Comparison of ENCODE assay signal across 18 cellular contexts in the genomic region with DNA sequence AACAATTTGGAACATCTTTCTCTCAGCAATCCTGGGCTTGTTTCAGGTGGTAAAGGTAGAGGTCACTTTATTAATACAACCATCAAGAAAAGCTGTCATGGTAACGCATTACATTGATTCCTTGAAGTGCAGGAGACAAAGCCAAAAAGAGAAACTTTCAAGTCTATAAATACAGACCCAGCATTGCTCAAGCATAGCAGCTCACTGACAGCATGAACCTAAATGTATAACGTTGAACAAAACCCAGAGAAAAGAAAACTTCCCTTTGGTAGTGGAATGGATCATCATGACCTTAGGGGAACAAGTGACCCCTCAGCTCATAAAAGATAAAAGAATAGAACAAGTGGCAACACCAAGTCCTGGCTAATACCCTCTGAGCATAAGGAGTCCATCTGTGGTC.
DNase-seq lines count a peak whose midpoint lies in the region; ATAC-seq, FAIRE-seq and TF ChIP-seq lines count a peak whose summit lies in the region.
"Had no signal": no experiment of that assay in that cellular context is flagged by ENCODE, and none has a peak within 500 bp of the region (broad histone marks: within the 10 kb centered on the region; RNA-seq: fewer than 3 reads in every experiment).

No MANE protein-coding gene starts in this region.

- H3K9me3 ChIP-seq in GM12878 (replicated peaks; ENCODE audit: control insufficient read depth, insufficient read depth, low read length) (no peaks in the 10 kb centered on the region), HepG2 (ENCODE audit: low read length) (no peaks in the 10 kb centered on the region)

- in situ Hi-C loops in GM12878 (cut with MboI): loop anchor here (25.0 kb wide), 1 partner anchor 1064 kb away; no protein-coding TSS in a partner anchor
- in situ Hi-C loops in HepG2 (cut with HindIII; ENCODE audit: extremely low pct_ligation_motif_present, low pct_unique_long_range_greater_than_20kb): no loop called here

- H3K27ac ChIP-seq in GM12878 (ENCODE audit: control insufficient read depth, insufficient read depth): no peak overlapping the region
- H3K27ac ChIP-seq in HepG2 (ENCODE audit: extremely low read length, insufficient read depth, low read length): no peak overlapping the region

- H3K36me3 ChIP-seq in GM12878 (ENCODE audit: control insufficient read depth in 2 of 2, insufficient read depth in 2 of 2, low read length in 1 of 2) (no peaks in the 10 kb centered on the region), HepG2 (replicated peaks in 1 of 2; ENCODE audit: control insufficient read depth in 1 of 2, insufficient read depth in 2 of 2, low read length in 2 of 2) (no peaks in the 10 kb centered on the region)

- H3K4me2 ChIP-seq in GM12878 (ENCODE audit: control insufficient read depth, insufficient read depth) (no peak overlapping the region), HepG2 (ENCODE audit: low read depth, low read length) (no peak overlapping the region)

- intact Hi-C loops in GM12878 (cut with micrococcal nuclease; ENCODE audit: unreplicated experiment) (no loop called here), HepG2 (cut with micrococcal nuclease; ENCODE audit: unreplicated experiment) (no loop called here)

- CTCF ChIA-PET in GM12878 (lab: Yijun Ruan, JAX) (interaction anchor here (0.9 to 8.8 kb wide), 9 partner anchors 8 to 196 kb away, joined by 3 to 124 read pairs (median 6); no protein-coding TSS in a partner anchor), HepG2 (lab: Yijun Ruan, JAX; ENCODE audit: low intra/inter-chr PET ratio, low total read pairs) (no interaction called here)

- POLR2A ChIA-PET in GM12878 (lab: Charles Lee): interaction anchor here (0.9 to 1.4 kb wide), 3 partner anchors 14 to 41 kb away, joined by 3 to 6 read pairs (median 3); no protein-coding TSS in a partner anchor
- POLR2A ChIA-PET in HepG2 (lab: Yijun Ruan, JAX): no interaction called here

- TF ChIP-seq RAD21 in GM12878 (IDR thresholded peaks at IDR 0.05; ENCODE audit: insufficient read depth, low read depth, low read length) (no peak), HepG2 (CRISPR knock-in tag; IDR thresholded peaks at IDR 0.05) (no peak)

- TF ChIP-seq CTCF in GM12878 (IDR thresholded peaks at IDR 0.05 in 2 of 3, conservative IDR thresholded peaks at IDR 0.05 in 1 of 3; ENCODE audit: control insufficient read depth in 2 of 3, extremely low read depth in 1 of 3, insufficient read depth in 1 of 3, low read depth in 3 of 3, low read length in 3 of 3) (no peak), HepG2 (CRISPR knock-in tag; IDR thresholded peaks at IDR 0.05) (no peak)

- H3K4me3 ChIP-seq in GM12878 (no peak overlapping the region), HepG2 (replicated peaks in 1 of 3; ENCODE audit: insufficient read depth in 1 of 3, low read depth in 2 of 3, low read length in 3 of 3) (no peak overlapping the region)
- H3K4me3 ChIP-seq: K562 had no signal

- H3K27me3 ChIP-seq in GM12878 (replicated peaks in 1 of 2; ENCODE audit: control insufficient read depth in 2 of 2, insufficient read depth in 2 of 2, low read length in 1 of 2): no peaks in the 10 kb centered on the region
- no peaks in the 10 kb centered on the region for H3K27me3 ChIP-seq in HepG2 (ENCODE audit: control insufficient read depth in 1 of 2, insufficient read depth in 2 of 2, low read length in 2 of 2)

- BruUV-seq in GM12878 (replicated peaks; lab: Mats Ljungman, UMichigan): no TSS peak
- BruUV-seq in HepG2 (replicated peaks; lab: Mats Ljungman, UMichigan): no TSS peak

- DNase-seq in GM12878 (ENCODE audit: low read depth, low spot score) (no peak), H4 (ENCODE audit: low spot score) (no peak), HepG2 (ENCODE audit: low spot score) (no peak), NCI-H774 (lab: John Stamatoyannopoulos, UW) (no peak)
- DNase-seq: AML-193; CD4-positive, alpha-beta memory T cell; DMS79; HFFc6; NCI-H187; NCI-H526 treated with DMSO at 0.1 percent for 48 hours; SIG-M5; T-helper 2 cell had no signal

- SMC1A ChIA-PET in GM12878 (lab: Charles Lee; ENCODE audit: uncharacterized antibody, unreplicated experiment): interaction anchor here (0.9 to 12.2 kb wide), 12 partner anchors 10 to 196 kb away, joined by 3 to 156 read pairs (median 4); no protein-coding TSS in a partner anchor

- 0% methylated on average over 2 of the region's 2 CpGs for WGBS in GM12878 (ENCODE audit: insufficient coverage, insufficient replicate concordance, low lambda C conversion rate, missing lambda C conversion rate)
- 50% methylated on average over 2 of the region's 2 CpGs for WGBS in HepG2 (ENCODE audit: low lambda C conversion rate)

- H4K20me1 ChIP-seq in GM12878 (ENCODE audit: control insufficient read depth, insufficient read depth) (no peaks in the 10 kb centered on the region), HepG2 (ENCODE audit: insufficient read depth, low read length) (no peaks in the 10 kb centered on the region)

- H3K4me1 ChIP-seq in GM12878 (ENCODE audit: control insufficient read depth, insufficient read depth, low read length): peaks cover 5% of the 10 kb centered on the region; the same call in 1 of the 2 replicates
- H3K4me1 ChIP-seq in HepG2 (ENCODE audit: insufficient read depth, low read length): no peaks in the 10 kb centered on the region

- no peak for TF ChIP-seq EP300 in GM12878 (IDR thresholded peaks at IDR 0.05; ENCODE audit: borderline replicate concordance in 1 of 2, control insufficient read depth in 1 of 2, low read depth in 2 of 2, low read length in 2 of 2)
- TF ChIP-seq EP300 in HepG2 (IDR thresholded peaks at IDR 0.05; ENCODE audit: low read depth in 2 of 2, low read length in 2 of 2): no peak
- TF ChIP-seq EP300 in HepG2 (CRISPR knock-in tag; IDR thresholded peaks at IDR 0.05; ENCODE audit: borderline replicate concordance): no peak

- RAD21 ChIA-PET in GM12878 (lab: Charles Lee; ENCODE audit: unreplicated experiment): interaction anchor here (0.8 to 3.5 kb wide), 4 partner anchors 23 to 56 kb away, joined by 3 to 30 read pairs (median 3); no protein-coding TSS in a partner anchor

- ATAC-seq in GM18517 (IDR thresholded peaks at IDR 0.05; ENCODE audit: unreplicated experiment) (peak; percentile 57), GM21786 (IDR thresholded peaks at IDR 0.05; ENCODE audit: unreplicated experiment) (peak; percentile 38), HG03045 (IDR thresholded peaks at IDR 0.05; ENCODE audit: unreplicated experiment) (peak; percentile 37), GM12878 (peak; percentile 53), HepG2 (no peak), HG02970 (IDR thresholded peaks at IDR 0.05; ENCODE audit: low FRiP score, unreplicated experiment) (no peak)
- ATAC-seq: K562 had no signal

- H2AFZ ChIP-seq in GM12878 (ENCODE audit: control insufficient read depth, low read depth, low read length) (no peak overlapping the region), HepG2 (ENCODE audit: low read length) (no peak overlapping the region)

- H3K79me2 ChIP-seq in GM12878 (ENCODE audit: control insufficient read depth, insufficient read depth, low read length) (no peaks in the 10 kb centered on the region), HepG2 (ENCODE audit: insufficient read depth, low read length) (no peaks in the 10 kb centered on the region)

- no peak for TF ChIP-seq POLR2A in GM12878 (IDR thresholded peaks at IDR 0.05; ENCODE audit: low read depth, low read length)
- no peak for TF ChIP-seq POLR2A in HepG2 (IDR thresholded peaks at IDR 0.05; ENCODE audit: insufficient read depth in 1 of 2, low read depth in 2 of 2, low read length in 2 of 2)

- H3K9ac ChIP-seq in GM12878 (ENCODE audit: control insufficient read depth, insufficient read depth, low read length): no peak overlapping the region
- H3K9ac ChIP-seq in HepG2 (ENCODE audit: insufficient read depth, low read depth, low read length): no peak overlapping the region

- FAIRE-seq in GM12878 (lab: Jason Lieb, UNC) (no peak), HepG2 (lab: Jason Lieb, UNC) (no peak)
- FAIRE-seq: H54, K562 had no signal

TF ChIP-seq in GM12878, 131 proteins besides CTCF, POLR2A, EP300 and RAD21 (continues in another document):
- TF ChIP-seq FOXM1 (IDR thresholded peaks at IDR 0.05; ENCODE audit: low read depth, low read length) (peak; percentile 41; the same call in 1 of the 2 replicates), NR2F1 (conservative IDR thresholded peaks at IDR 0.05) (0 out of 2 replicates have a peak, but pooled peaks have one; percentile 12), DPF2 (IDR thresholded peaks at IDR 0.05) (no peak), LARP7 (IDR thresholded peaks at IDR 0.05) (no peak), CREM (IDR thresholded peaks at IDR 0.05; ENCODE audit: low read depth) (peak; percentile 37; the same call in 1 of the 2 replicates)
- TF ChIP-seq, protein P1, sequence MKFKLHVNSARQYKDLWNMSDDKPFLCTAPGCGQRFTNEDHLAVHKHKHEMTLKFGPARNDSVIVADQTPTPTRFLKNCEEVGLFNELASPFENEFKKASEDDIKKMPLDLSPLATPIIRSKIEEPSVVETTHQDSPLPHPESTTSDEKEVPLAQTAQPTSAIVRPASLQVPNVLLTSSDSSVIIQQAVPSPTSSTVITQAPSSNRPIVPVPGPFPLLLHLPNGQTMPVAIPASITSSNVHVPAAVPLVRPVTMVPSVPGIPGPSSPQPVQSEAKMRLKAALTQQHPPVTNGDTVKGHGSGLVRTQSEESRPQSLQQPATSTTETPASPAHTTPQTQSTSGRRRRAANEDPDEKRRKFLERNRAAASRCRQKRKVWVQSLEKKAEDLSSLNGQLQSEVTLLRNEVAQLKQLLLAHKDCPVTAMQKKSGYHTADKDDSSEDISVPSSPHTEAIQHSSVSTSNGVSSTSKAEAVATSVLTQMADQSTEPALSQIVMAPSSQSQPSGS (IDR thresholded peaks at IDR 0.05; ENCODE audit: low read length): peak; percentile 36; the same call in 1 of the 2 replicates

TF ChIP-seq in HepG2, 621 proteins besides CTCF, POLR2A, EP300 and RAD21 (continues in another document):
- no peak for TF ChIP-seq TEAD2 (CRISPR knock-in tag; IDR thresholded peaks at IDR 0.05)
- TF ChIP-seq, protein P2, sequence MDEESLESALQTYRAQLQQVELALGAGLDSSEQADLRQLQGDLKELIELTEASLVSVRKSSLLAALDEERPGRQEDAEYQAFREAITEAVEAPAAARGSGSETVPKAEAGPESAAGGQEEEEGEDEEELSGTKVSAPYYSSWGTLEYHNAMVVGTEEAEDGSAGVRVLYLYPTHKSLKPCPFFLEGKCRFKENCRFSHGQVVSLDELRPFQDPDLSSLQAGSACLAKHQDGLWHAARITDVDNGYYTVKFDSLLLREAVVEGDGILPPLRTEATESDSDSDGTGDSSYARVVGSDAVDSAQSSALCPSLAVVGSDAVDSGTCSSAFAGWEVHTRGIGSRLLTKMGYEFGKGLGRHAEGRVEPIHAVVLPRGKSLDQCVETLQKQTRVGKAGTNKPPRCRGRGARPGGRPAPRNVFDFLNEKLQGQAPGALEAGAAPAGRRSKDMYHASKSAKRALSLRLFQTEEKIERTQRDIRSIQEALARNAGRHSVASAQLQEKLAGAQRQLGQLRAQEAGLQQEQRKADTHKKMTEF (CRISPR knock-in tag; IDR thresholded peaks at IDR 0.05): no peak

Comparison
In these comparisons a context has a peak if more than half of its experiments do, and no peak if none do; other contexts are left out.
1. ATAC-seq: peak in GM18517 (single experiment), GM21786 (single experiment), HG03045 (single experiment) and GM12878 (single experiment); none in HepG2 (single experiment) and HG02970 (single experiment).